In genomic region chr6:134999107-134999506, GRCh38 we compare ENCODE assay signal across 36 cellular contexts. TPM values are rescaled to one million over a fixed set of nuclear protein-coding genes. Genes with fewer than 3 reads are reported as not detected.
"Had no signal": no experiment of that assay in that cellular context is flagged by ENCODE, and none has a peak within 500 bp of the region (broad histone marks: within the 10 kb centered on the region; RNA-seq: fewer than 3 reads in every experiment).

No MANE protein-coding gene starts in this region.

- H3K4me1 Mint-ChIP-seq: T-helper 17 cell had no signal

- H3K27me3 Mint-ChIP-seq: activated CD4-positive, alpha-beta memory T cell treated with anti-CD3 and anti-CD28 coated beads for 36 hours; activated CD4-positive, alpha-beta T cell treated with anti-CD3 and anti-CD28 coated beads for 36 hours; activated CD4-positive, alpha-beta T cell treated with anti-CD3 and anti-CD28 coated beads, Interleukin-2, amount 10 ng/mL, durations not matched to agents 24 days and 14 days; activated CD8-positive, alpha-beta memory T cell treated with anti-CD3 and anti-CD28 coated beads, Interleukin-2, amount 10 ng/mL, durations not matched to agents 7 days and 5 days; activated naive CD4-positive, alpha-beta T cell treated with anti-CD3 and anti-CD28 coated beads, Interleukin-2, amount 50 U/mL, for 24 hours; activated naive CD8-positive, alpha-beta T cell treated with anti-CD3 and anti-CD28 coated beads for 36 hours; activated naive CD8-positive, alpha-beta T cell treated with anti-CD3 and anti-CD28 coated beads, Interleukin-2, amount 50 U/mL, for 24 hours; T-helper 17 cell had no signal

- ATAC-seq: activated CD4-positive, alpha-beta T cell treated with anti-CD3 and anti-CD28 coated beads for 36 hours; activated CD8-positive, alpha-beta memory T cell treated with anti-CD3 and anti-CD28 coated beads, Interleukin-2, amount 10 ng/mL, durations not matched to agents 7 days and 5 days; activated CD8-positive, alpha-beta T cell treated with anti-CD3 and anti-CD28 coated beads, Interleukin-2, amount 10 ng/mL, durations not matched to agents 7 days and 5 days; activated naive CD8-positive, alpha-beta T cell treated with anti-CD3 and anti-CD28 coated beads, Interleukin-2, amount 50 U/mL, for 24 hours; body of pancreas; gastroesophageal sphincter; T-helper 17 cell had no signal

- H3K36me3 ChIP-seq: cardiac muscle cell, colonic mucosa had no signal

- H3K27ac ChIP-seq: adrenal gland, body of pancreas, cardiac muscle cell, colonic mucosa, epithelial cell of prostate, esophagus squamous epithelium, gastroesophageal sphincter, WERI-Rb-1 had no signal

- DNase-seq: activated CD4-positive, alpha-beta memory T cell treated with anti-CD3 and anti-CD28 coated beads for 36 hours; activated CD4-positive, alpha-beta T cell treated with anti-CD3 and anti-CD28 coated beads for 36 hours; activated CD4-positive, alpha-beta T cell treated with anti-CD3 and anti-CD28 coated beads, Interleukin-2, amount 10 ng/mL, durations not matched to agents 24 days and 14 days; activated CD4-positive, CD25-positive, alpha-beta regulatory T cell; activated CD4-positive, CD25-positive, alpha-beta regulatory T cell treated with anti-CD3 and anti-CD28 coated beads, Interleukin-2, amount 50 U/mL, for 72 hours; activated CD8-positive, alpha-beta memory T cell treated with anti-CD3 and anti-CD28 coated beads, Interleukin-2, amount 10 ng/mL, durations not matched to agents 7 days and 5 days; activated CD8-positive, alpha-beta memory T cell treated with anti-CD3 and anti-CD28 coated beads, Interleukin-2, amount 50 U/mL, for 4 hours; activated CD8-positive, alpha-beta T cell treated with anti-CD3 and anti-CD28 coated beads, Interleukin-2, amount 10 ng/mL, durations not matched to agents 7 days and 5 days; activated effector memory CD4-positive, alpha-beta T cell treated with anti-CD3 and anti-CD28 coated beads, Interleukin-2, amount 50 U/mL, for 16 hours; activated naive CD4-positive, alpha-beta T cell treated with anti-CD3 and anti-CD28 coated beads for 36 hours; activated naive CD8-positive, alpha-beta T cell treated with anti-CD3 and anti-CD28 coated beads for 36 hours; activated naive CD8-positive, alpha-beta T cell treated with anti-CD3 and anti-CD28 coated beads, Interleukin-2, amount 50 U/mL, for 24 hours; activated T-cell treated with anti-CD3 and anti-CD28 coated beads, Interleukin-2, amount 50 U/mL, for 1 hour; activated T-cell treated with anti-CD3 and anti-CD28 coated beads, Interleukin-2, amount 50 U/mL, for 48 hours; adrenal gland; amygdala; aorta; body of pancreas; central memory CD4-positive, alpha-beta T cell; cerebellar nuclear complex; colonic mucosa; effector CD8-positive, alpha-beta T cell; esophagus squamous epithelium; foreskin melanocyte; T-helper 1 cell; T-helper 17 cell; T1000; WERI-Rb-1 had no signal

- H3K4me3 Mint-ChIP-seq: activated CD4-positive, alpha-beta memory T cell treated with anti-CD3 and anti-CD28 coated beads for 36 hours; activated CD4-positive, alpha-beta T cell treated with anti-CD3 and anti-CD28 coated beads for 36 hours; activated CD4-positive, alpha-beta T cell treated with anti-CD3 and anti-CD28 coated beads, Interleukin-2, amount 10 ng/mL, durations not matched to agents 24 days and 14 days; activated CD8-positive, alpha-beta memory T cell treated with anti-CD3 and anti-CD28 coated beads, Interleukin-2, amount 10 ng/mL, durations not matched to agents 7 days and 5 days; activated CD8-positive, alpha-beta T cell treated with anti-CD3 and anti-CD28 coated beads, Interleukin-2, amount 10 ng/mL, durations not matched to agents 7 days and 5 days; activated naive CD4-positive, alpha-beta T cell treated with anti-CD3 and anti-CD28 coated beads for 36 hours; activated naive CD4-positive, alpha-beta T cell treated with anti-CD3 and anti-CD28 coated beads, Interleukin-2, amount 50 U/mL, for 24 hours; activated naive CD8-positive, alpha-beta T cell treated with anti-CD3 and anti-CD28 coated beads for 36 hours; activated naive CD8-positive, alpha-beta T cell treated with anti-CD3 and anti-CD28 coated beads, Interleukin-2, amount 50 U/mL, for 24 hours; activated T-helper 1 cell treated with anti-CD3 and anti-CD28 coated beads, Interleukin-12 subunit alpha, Interleukin-12 subunit beta, Interleukin-2, Interleukin-4 antibody, amounts not matched to agents 30 ng/mL and 10 ng/mL and 1 ng/mL, durations not matched to agents 14 hours and 24 hours and 36 hours; T-helper 17 cell; T-helper 2 cell treated with Interferon-gamma antibody and Interleukin-4, amounts not matched to agents 5 μg/mL and 100 μg/mL, for 36 hours had no signal

- H3K4me1 ChIP-seq: adrenal gland, body of pancreas, colonic mucosa, esophagus squamous epithelium, gastroesophageal sphincter had no signal

- H3K9me3 Mint-ChIP-seq: activated CD4-positive, alpha-beta memory T cell treated with anti-CD3 and anti-CD28 coated beads for 36 hours; activated CD4-positive, alpha-beta T cell treated with anti-CD3 and anti-CD28 coated beads, Interleukin-2, amount 10 ng/mL, durations not matched to agents 24 days and 14 days; activated naive CD4-positive, alpha-beta T cell treated with anti-CD3 and anti-CD28 coated beads for 36 hours; activated naive CD4-positive, alpha-beta T cell treated with anti-CD3 and anti-CD28 coated beads, Interleukin-2, amount 50 U/mL, for 24 hours; activated naive CD8-positive, alpha-beta T cell treated with anti-CD3 and anti-CD28 coated beads for 36 hours; activated naive CD8-positive, alpha-beta T cell treated with anti-CD3 and anti-CD28 coated beads, Interleukin-2, amount 50 U/mL, for 24 hours; activated T-helper 1 cell treated with anti-CD3 and anti-CD28 coated beads, Interleukin-12 subunit alpha, Interleukin-12 subunit beta, Interleukin-2, Interleukin-4 antibody, amounts not matched to agents 30 ng/mL and 10 ng/mL and 1 ng/mL, durations not matched to agents 14 hours and 24 hours and 36 hours; activated T-helper 2 cell treated with anti-CD3 and anti-CD28 coated beads, Interferon-gamma antibody, Interleukin-2, Interleukin-4, amounts not matched to agents 10 μg/mL and 5 μg/mL and 100 μg/mL, durations not matched to agents 14 hours and 24 hours and 36 hours; T-helper 2 cell treated with Interferon-gamma antibody and Interleukin-4, amounts not matched to agents 5 μg/mL and 100 μg/mL, for 36 hours had no signal

- H3K9me3 ChIP-seq: adrenal gland, body of pancreas, colonic mucosa, esophagus squamous epithelium, gastroesophageal sphincter had no signal

- H3K4me3 ChIP-seq: adrenal gland, body of pancreas, cardiac muscle cell, colonic mucosa, esophagus squamous epithelium, gastroesophageal sphincter had no signal

- H3K27ac Mint-ChIP-seq: activated CD4-positive, alpha-beta memory T cell treated with anti-CD3 and anti-CD28 coated beads for 36 hours; activated CD4-positive, alpha-beta T cell treated with anti-CD3 and anti-CD28 coated beads for 36 hours; activated CD4-positive, alpha-beta T cell treated with anti-CD3 and anti-CD28 coated beads, Interleukin-2, amount 10 ng/mL, durations not matched to agents 24 days and 14 days; activated CD8-positive, alpha-beta memory T cell treated with anti-CD3 and anti-CD28 coated beads, Interleukin-2, amount 10 ng/mL, durations not matched to agents 7 days and 5 days; activated CD8-positive, alpha-beta T cell treated with anti-CD3 and anti-CD28 coated beads, Interleukin-2, amount 10 ng/mL, durations not matched to agents 7 days and 5 days; activated naive CD4-positive, alpha-beta T cell treated with anti-CD3 and anti-CD28 coated beads for 36 hours; activated naive CD4-positive, alpha-beta T cell treated with anti-CD3 and anti-CD28 coated beads, Interleukin-2, amount 50 U/mL, for 24 hours; activated naive CD8-positive, alpha-beta T cell treated with anti-CD3 and anti-CD28 coated beads for 36 hours; activated naive CD8-positive, alpha-beta T cell treated with anti-CD3 and anti-CD28 coated beads, Interleukin-2, amount 50 U/mL, for 24 hours; activated T-helper 1 cell treated with anti-CD3 and anti-CD28 coated beads, Interleukin-12 subunit alpha, Interleukin-12 subunit beta, Interleukin-2, Interleukin-4 antibody, amounts not matched to agents 30 ng/mL and 10 ng/mL and 1 ng/mL, durations not matched to agents 14 hours and 24 hours and 36 hours; activated T-helper 2 cell treated with anti-CD3 and anti-CD28 coated beads, Interferon-gamma antibody, Interleukin-2, Interleukin-4, amounts not matched to agents 10 μg/mL and 5 μg/mL and 100 μg/mL, durations not matched to agents 14 hours and 24 hours and 36 hours; T-helper 17 cell; T-helper 2 cell treated with Interferon-gamma antibody and Interleukin-4, amounts not matched to agents 5 μg/mL and 100 μg/mL, for 36 hours had no signal

- H3K27me3 ChIP-seq: adrenal gland, body of pancreas, cardiac muscle cell, colonic mucosa, esophagus squamous epithelium, gastroesophageal sphincter had no signal

RNA-seq across cellular contexts. Expression of gene ALDH8A1, which starts 49.2 kb away (rescaled TPM):
- total RNA-seq: fibroblast of villous mesenchyme had no signal
